ENCODE assay signal across 17 cellular contexts in genomic region chr12:14153803-14154202, GRCh38.
A peak's percentile ranks its signal among the peaks of the same experiment; 100 is the strongest.
DNase-seq lines count a peak whose midpoint lies in the region; ATAC-seq lines count a peak whose summit lies in the region.
"Had no signal": no experiment of that assay in that cellular context is flagged by ENCODE, and none has a peak within 500 bp of the region (broad histone marks: within the 10 kb centered on the region; RNA-seq: fewer than 3 reads in every experiment).

No MANE protein-coding gene starts in this region.

- peak; percentile 58 for DNase-seq in NAMALWA (ENCODE audit: low spot score)
- DNase-seq in NK-92 treated with Interleukin-12 subunit alpha and Interleukin-12 subunit beta, amount 100 ng/mL, for 24 hours (lab: John Stamatoyannopoulos, UW): no peak
- DNase-seq in activated gamma-delta T cell (lab: John Stamatoyannopoulos, UW): no peak
- no peak for DNase-seq in DMS53 (lab: John Stamatoyannopoulos, UW)
- DNase-seq: activated CD4-positive, alpha-beta T cell treated with anti-CD3 and anti-CD28 coated beads, Interleukin-2, amount 10 ng/mL, durations not matched to agents 7 days and 5 days; activated CD8-positive, alpha-beta memory T cell treated with anti-CD3 and anti-CD28 coated beads, Interleukin-2, amount 10 ng/mL, durations not matched to agents 7 days and 5 days; activated naive CD4-positive, alpha-beta T cell treated with anti-CD3 and anti-CD28 coated beads, Interleukin-2, amount 50 U/mL, for 16 hours; CD4-positive, alpha-beta T cell; effector memory CD4-positive, alpha-beta T cell; erythroblast; KG1; NCI-H526 treated with DMSO at 0.1 percent for 48 hours; thyroid gland had no signal

- ATAC-seq in GM18858 (IDR thresholded peaks at IDR 0.05; ENCODE audit: unreplicated experiment) (peak; percentile 21), GM21529 (IDR thresholded peaks at IDR 0.05; ENCODE audit: unreplicated experiment) (peak; percentile 18), HG03571 (IDR thresholded peaks at IDR 0.05; ENCODE audit: unreplicated experiment) (no peak)
- ATAC-seq: activated CD8-positive, alpha-beta memory T cell treated with anti-CD3 and anti-CD28 coated beads, Interleukin-2, amount 10 ng/mL, durations not matched to agents 7 days and 5 days; sciatic nerve had no signal
